13 cellular contexts compared by ENCODE assay signal in the genomic region with DNA sequence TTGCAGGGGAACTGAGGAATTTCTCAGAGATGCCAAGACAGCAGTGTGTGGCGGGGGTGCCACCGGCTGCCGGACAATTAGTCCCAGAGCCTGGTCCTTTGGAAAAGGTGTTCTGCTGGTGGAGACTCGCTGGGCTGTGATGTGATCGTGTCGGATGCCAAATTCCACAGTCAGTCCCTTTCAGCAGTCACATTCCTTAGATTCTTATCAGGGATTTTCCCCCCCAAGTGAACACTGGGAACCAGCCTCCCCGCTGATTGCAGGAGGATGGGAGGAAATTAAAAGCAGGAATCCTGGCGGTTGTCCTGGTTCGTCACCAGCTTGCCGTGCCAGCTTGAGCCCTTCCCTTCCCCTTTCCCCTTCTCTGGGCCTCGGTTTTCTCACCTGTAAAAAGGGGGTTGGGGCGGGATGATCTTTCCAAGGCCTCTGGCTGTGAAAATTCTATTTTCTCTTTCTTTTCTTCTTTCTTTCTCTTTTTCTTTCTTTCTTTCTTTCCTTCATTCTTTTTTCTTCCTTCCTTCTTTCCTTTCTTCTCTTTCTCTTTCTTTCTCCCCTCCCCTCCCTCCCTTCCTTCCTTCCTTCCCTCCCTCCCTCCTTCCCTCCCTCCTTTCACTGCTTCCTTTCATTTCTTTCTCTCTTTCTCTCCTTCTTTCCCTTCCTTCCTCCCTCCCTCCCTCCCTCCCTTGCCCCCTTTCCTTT. TPM values are rescaled to one million over a fixed set of nuclear protein-coding genes. Genes with fewer than 3 reads are reported as not detected.
DNase-seq lines count a peak whose midpoint lies in the region; ATAC-seq, FAIRE-seq and TF ChIP-seq lines count a peak whose summit lies in the region.
"Had no signal": no experiment of that assay in that cellular context is flagged by ENCODE, and none has a peak within 500 bp of the region (broad histone marks: within the 10 kb centered on the region; RNA-seq: fewer than 3 reads in every experiment).

No MANE protein-coding gene starts in this region.

- H3K79me2 ChIP-seq in HCT116 (ENCODE audit: insufficient read depth, low read length) = no peaks in the 10 kb centered on the region

- RAD21 ChIA-PET in HCT116 (lab: Charles Lee; ENCODE audit: low non-redundant PET in 1 of 2, low total read pairs in 2 of 2, uncharacterized antibody in 2 of 2, unreplicated experiment in 2 of 2) = interaction anchor here in 1 of 2 experiments (0.5 kb wide), 1 partner anchor 39 kb away, joined by 3 read pairs; a partner anchor contains a TSS

- DNase-seq in HCT116 (ENCODE audit: low read depth, low spot score) (no peak), adrenal gland (peak in 4 of 7 donors; percentile 35 to 62 (median 40)), iPS DF 4.7 (ENCODE audit: extremely low read depth, low spot score) (peak; percentile 88), upper lobe of right lung (no peak), GM12891 (ENCODE audit: insufficient read length, low spot score) (no peak), D721Med (ENCODE audit: insufficient read length, low spot score) (no peak), CD14-positive monocyte (ENCODE audit: low spot score) (no peak)
- DNase-seq: activated CD4-positive, alpha-beta T cell treated with anti-CD3 and anti-CD28 coated beads, Interleukin-2, amount 10 ng/mL, durations not matched to agents 7 days and 5 days; amygdala; KG1 had no signal

- no peaks in the 10 kb centered on the region for H3K36me3 ChIP-seq in HCT116 (ENCODE audit: control insufficient read depth in 1 of 2, insufficient read depth in 2 of 2, low read length in 2 of 2)
- no peaks in the 10 kb centered on the region for H3K36me3 ChIP-seq in adrenal gland (replicated peaks in 1 of 2)
- H3K36me3 ChIP-seq in upper lobe of right lung = no peaks in the 10 kb centered on the region

- H3K4me1 Mint-ChIP-seq in CD14-positive monocyte = no peaks in the 10 kb centered on the region
- H3K4me1 Mint-ChIP-seq: activated CD4-positive, alpha-beta T cell treated with anti-CD3 and anti-CD28 coated beads, Interleukin-2, amount 10 ng/mL, durations not matched to agents 7 days and 5 days had no signal

- no peak overlapping the region for H3K27ac Mint-ChIP-seq in CD14-positive monocyte
- H3K27ac Mint-ChIP-seq: activated CD4-positive, alpha-beta T cell treated with anti-CD3 and anti-CD28 coated beads, Interleukin-2, amount 10 ng/mL, durations not matched to agents 7 days and 5 days had no signal

- no peaks in the 10 kb centered on the region for H3K27me3 ChIP-seq in HCT116 (ENCODE audit: insufficient read depth, low read length)
- H3K27me3 ChIP-seq in adrenal gland = no peaks in the 10 kb centered on the region
- H3K27me3 ChIP-seq in upper lobe of right lung = peaks cover 6% of the 10 kb centered on the region

- H3K4me3 Mint-ChIP-seq in CD14-positive monocyte = no peak overlapping the region
- H3K4me3 Mint-ChIP-seq: activated CD4-positive, alpha-beta T cell treated with anti-CD3 and anti-CD28 coated beads, Interleukin-2, amount 10 ng/mL, durations not matched to agents 7 days and 5 days had no signal

- TF ChIP-seq POLR2A in HCT116 (IDR thresholded peaks at IDR 0.05; ENCODE audit: borderline replicate concordance, extremely low read depth, insufficient read depth, insufficient read length) (no peak), adrenal gland (IDR thresholded peaks at IDR 0.05) (no peak), GM12891 (IDR thresholded peaks at IDR 0.05; ENCODE audit: low read depth, low read length) (no peak)

- H3K4me3 ChIP-seq in HCT116 (replicated peaks in 1 of 2; ENCODE audit: low read depth in 1 of 2, low read length in 2 of 2) (peak overlapping the region; percentile 27 to 51), adrenal gland (peak overlapping the region in 1 of 4 donors; percentile 34), upper lobe of right lung (no peak overlapping the region)
- H3K4me3 ChIP-seq: skin epidermis had no signal

- intact Hi-C loops in HCT116 (cut with micrococcal nuclease) = no loop called here
- intact Hi-C loops in adrenal gland (cut with DNase I) = no loop called here
- intact Hi-C loops in upper lobe of right lung (cut with DNase I) = no loop called here
- intact Hi-C loops in CD14-positive monocyte (cut with micrococcal nuclease) = no loop called here

- H3K27ac ChIP-seq in HCT116 (ENCODE audit: low read depth, low read length) (peak overlapping the region; percentile 2; the same call in 1 of the 2 replicates), adrenal gland (peak overlapping the region in 1 of 5 donors; percentile 40), upper lobe of right lung (no peak overlapping the region)
- H3K27ac ChIP-seq: skin epidermis had no signal

- H3K36me3 Mint-ChIP-seq in CD14-positive monocyte = no peaks in the 10 kb centered on the region

- no peak for TF ChIP-seq RAD21 in HCT116 (IDR thresholded peaks at IDR 0.05; ENCODE audit: low read depth)

- H3K4me1 ChIP-seq in HCT116 (ENCODE audit: control insufficient read depth in 1 of 2, insufficient read depth in 2 of 2, low read length in 2 of 2) (peaks cover 14 to 24% of the 10 kb centered on the region in 2 experiments), adrenal gland (replicated peaks in 1 of 2) (no peaks in the 10 kb centered on the region), upper lobe of right lung (no peaks in the 10 kb centered on the region)

- no TSS peak for BruUV-seq in HCT116 (replicated peaks; lab: Mats Ljungman, UMichigan)

- peaks cover 3 to 33% (median 8%) of the 10 kb centered on the region in 3 donors for H3K27me3 Mint-ChIP-seq in CD14-positive monocyte (ENCODE audit: low read depth in 3 of 3)

- FAIRE-seq in GM12891 (lab: Jason Lieb, UNC) = no peak
- FAIRE-seq in D721Med (lab: Jason Lieb, UNC) = no peak
- FAIRE-seq: GM12892 had no signal

- ATAC-seq in HCT116 = peak; percentile 81
- ATAC-seq in upper lobe of right lung = peak; percentile 53
- no peak for ATAC-seq in GM21529 (IDR thresholded peaks at IDR 0.05; ENCODE audit: unreplicated experiment)

- peak overlapping the region; percentile 37 for H3K9ac ChIP-seq in HCT116 (ENCODE audit: low read length)

- H3K4me2 ChIP-seq in HCT116 (ENCODE audit: low read length) = peak overlapping the region; percentile 89

- H3K9me2 ChIP-seq in HCT116 (ENCODE audit: insufficient read depth) = no peaks in the 10 kb centered on the region

- H3K9me3 ChIP-seq in HCT116 (ENCODE audit: control insufficient read depth in 1 of 2, insufficient read depth in 1 of 2, low read depth in 1 of 2, low read length in 2 of 2) (no peaks in the 10 kb centered on the region), adrenal gland (replicated peaks in 1 of 3) (no peaks in the 10 kb centered on the region), upper lobe of right lung (no peaks in the 10 kb centered on the region)

- POLR2A ChIA-PET in HCT116 (lab: Charles Lee) = no interaction called here

- WGBS in adrenal gland, 4 donors = 21 to 48% (median 36%) methylated on average over 12 of the region's 12 CpGs

- TF ChIP-seq CTCF in HCT116 (IDR thresholded peaks at IDR 0.05 in 2 of 3, conservative IDR thresholded peaks at IDR 0.05 in 1 of 3; ENCODE audit: borderline replicate concordance in 1 of 3, insufficient read depth in 1 of 3, low read depth in 2 of 3, low read length in 2 of 3) = no peak
- TF ChIP-seq CTCF in adrenal gland (IDR thresholded peaks at IDR 0.05) = no peak
- TF ChIP-seq CTCF in upper lobe of right lung (IDR thresholded peaks at IDR 0.05) = no peak
- no peak for TF ChIP-seq CTCF in D721Med (IDR thresholded peaks at IDR 0.05; ENCODE audit: insufficient read depth, missing control alignments)
- no peak for TF ChIP-seq CTCF in CD14-positive monocyte (IDR thresholded peaks at IDR 0.05)

- H3K9me3 Mint-ChIP-seq in CD14-positive monocyte = peaks cover 0 to 5% (median 3%) of the 10 kb centered on the region in 7 donors
- H3K9me3 Mint-ChIP-seq: activated CD4-positive, alpha-beta T cell treated with anti-CD3 and anti-CD28 coated beads, Interleukin-2, amount 10 ng/mL, durations not matched to agents 7 days and 5 days had no signal

- H2AFZ ChIP-seq in HCT116 (ENCODE audit: low read depth, low read length, poor library complexity, severe bottlenecking) = peak overlapping the region; percentile 67

- no peaks in the 10 kb centered on the region for H4K20me1 ChIP-seq in HCT116 (ENCODE audit: insufficient read depth)

- CTCF ChIA-PET in HCT116 (lab: Charles Lee) = interaction anchor here (0.6 to 1.5 kb wide), 2 partner anchors 9 to 39 kb away, joined by 4 to 7 read pairs; no protein-coding TSS in a partner anchor

TF ChIP-seq in HCT116, 20 proteins besides CTCF, POLR2A, EP300 and RAD21 (continues in another document):
- TF ChIP-seq YY1 (IDR thresholded peaks at IDR 0.05; ENCODE audit: extremely low read depth, insufficient replicate concordance, low read depth, low read length) = no peak
- no peak for TF ChIP-seq CBX3 (IDR thresholded peaks at IDR 0.05; ENCODE audit: low read depth)
- TF ChIP-seq JUND (IDR thresholded peaks at IDR 0.05) = no peak
- TF ChIP-seq SRF (IDR thresholded peaks at IDR 0.05; ENCODE audit: low read depth) = no peak
- TF ChIP-seq SP1 (IDR thresholded peaks at IDR 0.05; ENCODE audit: low read depth) = no peak
- no peak for TF ChIP-seq ZFX (IDR thresholded peaks at IDR 0.05)
- no peak for TF ChIP-seq EGR1 (IDR thresholded peaks at IDR 0.05; ENCODE audit: low read depth)

TF ChIP-seq in GM12891, 5 proteins besides CTCF, POLR2A, EP300 and RAD21:
- no peak for TF ChIP-seq POLR2AphosphoS5 (IDR thresholded peaks at IDR 0.05; ENCODE audit: low read depth, low read length)

RNA-seq across cellular contexts. Expression of a gene that starts 39.6 kb away (rescaled TPM):
- total RNA-seq in HCT116 (2021; ENCODE audit: unreplicated experiment) (0.27 TPM), adrenal gland (10 to 100 TPM in 2 of 8 donors, 1 to 10 TPM in 6; 1.8 to 18.8 (median 5.8) TPM), upper lobe of right lung (0.58 TPM)
- polyA plus RNA-seq in HCT116 (2012) = 0.19 and 0.47 TPM in 2 replicates
- polyA plus RNA-seq in adrenal gland (10 to 100 TPM in 1 of 3 donors, 1 to 10 TPM in 1, under 1 TPM in 1; 0.64 to 15.0 (median 3.4) TPM), CD14-positive monocyte (not detected)
- not detected for polyA plus RNA-seq in GM12891 (2012; ENCODE audit: low read depth, missing spikeins)
- total RNA-seq: activated CD4-positive, alpha-beta T cell treated with anti-CD3 and anti-CD28 coated beads, Interleukin-2, amount 10 ng/mL, durations not matched to agents 7 days and 5 days had no signal

Comparison
In these comparisons a context has a peak if more than half of its experiments do, and no peak if none do; other contexts are left out.
1. DNase-seq: peak in adrenal gland (4 of 7) and iPS DF 4.7 (single experiment); none in HCT116 (single experiment), upper lobe of right lung (single experiment), GM12891 (single experiment), D721Med (single experiment) and CD14-positive monocyte (single experiment).